In the genomic region with DNA sequence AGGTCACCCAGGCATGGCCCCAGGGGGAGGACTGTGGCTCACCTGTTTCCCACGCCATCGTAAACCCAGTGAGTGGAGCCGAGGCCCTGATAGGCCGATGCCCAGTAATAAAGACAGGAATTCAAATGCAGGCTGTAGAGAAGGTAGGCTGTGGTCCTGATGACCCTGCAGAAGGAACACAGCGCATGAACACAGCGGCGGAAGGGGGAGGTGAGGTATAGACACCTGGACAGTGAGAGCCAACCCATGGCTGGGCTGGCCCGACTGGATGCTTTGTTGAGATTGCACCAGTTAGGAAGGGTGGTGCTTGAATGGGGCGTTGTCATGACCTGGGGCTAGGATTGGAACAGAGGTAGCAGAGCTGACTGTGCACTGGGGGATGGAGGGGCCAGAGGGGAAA, we compare ENCODE assay signal across 1 cellular context.
TF ChIP-seq lines count a peak whose summit lies in the region.

No MANE protein-coding gene starts in this region.

TF ChIP-seq in HCT116, 20 proteins besides CTCF, POLR2A, EP300 and RAD21 (continued from another document):
- TF ChIP-seq, protein P1, sequence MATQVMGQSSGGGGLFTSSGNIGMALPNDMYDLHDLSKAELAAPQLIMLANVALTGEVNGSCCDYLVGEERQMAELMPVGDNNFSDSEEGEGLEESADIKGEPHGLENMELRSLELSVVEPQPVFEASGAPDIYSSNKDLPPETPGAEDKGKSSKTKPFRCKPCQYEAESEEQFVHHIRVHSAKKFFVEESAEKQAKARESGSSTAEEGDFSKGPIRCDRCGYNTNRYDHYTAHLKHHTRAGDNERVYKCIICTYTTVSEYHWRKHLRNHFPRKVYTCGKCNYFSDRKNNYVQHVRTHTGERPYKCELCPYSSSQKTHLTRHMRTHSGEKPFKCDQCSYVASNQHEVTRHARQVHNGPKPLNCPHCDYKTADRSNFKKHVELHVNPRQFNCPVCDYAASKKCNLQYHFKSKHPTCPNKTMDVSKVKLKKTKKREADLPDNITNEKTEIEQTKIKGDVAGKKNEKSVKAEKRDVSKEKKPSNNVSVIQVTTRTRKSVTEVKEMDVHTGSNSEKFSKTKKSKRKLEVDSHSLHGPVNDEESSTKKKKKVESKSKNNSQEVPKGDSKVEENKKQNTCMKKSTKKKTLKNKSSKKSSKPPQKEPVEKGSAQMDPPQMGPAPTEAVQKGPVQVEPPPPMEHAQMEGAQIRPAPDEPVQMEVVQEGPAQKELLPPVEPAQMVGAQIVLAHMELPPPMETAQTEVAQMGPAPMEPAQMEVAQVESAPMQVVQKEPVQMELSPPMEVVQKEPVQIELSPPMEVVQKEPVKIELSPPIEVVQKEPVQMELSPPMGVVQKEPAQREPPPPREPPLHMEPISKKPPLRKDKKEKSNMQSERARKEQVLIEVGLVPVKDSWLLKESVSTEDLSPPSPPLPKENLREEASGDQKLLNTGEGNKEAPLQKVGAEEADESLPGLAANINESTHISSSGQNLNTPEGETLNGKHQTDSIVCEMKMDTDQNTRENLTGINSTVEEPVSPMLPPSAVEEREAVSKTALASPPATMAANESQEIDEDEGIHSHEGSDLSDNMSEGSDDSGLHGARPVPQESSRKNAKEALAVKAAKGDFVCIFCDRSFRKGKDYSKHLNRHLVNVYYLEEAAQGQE (IDR thresholded peaks at IDR 0.05; ENCODE audit: low read depth): no peak
- TF ChIP-seq, protein P2, sequence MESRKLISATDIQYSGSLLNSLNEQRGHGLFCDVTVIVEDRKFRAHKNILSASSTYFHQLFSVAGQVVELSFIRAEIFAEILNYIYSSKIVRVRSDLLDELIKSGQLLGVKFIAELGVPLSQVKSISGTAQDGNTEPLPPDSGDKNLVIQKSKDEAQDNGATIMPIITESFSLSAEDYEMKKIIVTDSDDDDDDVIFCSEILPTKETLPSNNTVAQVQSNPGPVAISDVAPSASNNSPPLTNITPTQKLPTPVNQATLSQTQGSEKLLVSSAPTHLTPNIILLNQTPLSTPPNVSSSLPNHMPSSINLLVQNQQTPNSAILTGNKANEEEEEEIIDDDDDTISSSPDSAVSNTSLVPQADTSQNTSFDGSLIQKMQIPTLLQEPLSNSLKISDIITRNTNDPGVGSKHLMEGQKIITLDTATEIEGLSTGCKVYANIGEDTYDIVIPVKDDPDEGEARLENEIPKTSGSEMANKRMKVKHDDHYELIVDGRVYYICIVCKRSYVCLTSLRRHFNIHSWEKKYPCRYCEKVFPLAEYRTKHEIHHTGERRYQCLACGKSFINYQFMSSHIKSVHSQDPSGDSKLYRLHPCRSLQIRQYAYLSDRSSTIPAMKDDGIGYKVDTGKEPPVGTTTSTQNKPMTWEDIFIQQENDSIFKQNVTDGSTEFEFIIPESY (IDR thresholded peaks at IDR 0.05; ENCODE audit: extremely low read depth, insufficient replicate concordance, low read length): no peak
- TF ChIP-seq EZH2phosphoT487 (IDR thresholded peaks at IDR 0.05; ENCODE audit: borderline replicate concordance) (no peak), SIN3A (IDR thresholded peaks at IDR 0.05; ENCODE audit: low read depth) (no peak), ZFX (IDR thresholded peaks at IDR 0.05) (no peak), ELF1 (IDR thresholded peaks at IDR 0.05; ENCODE audit: borderline replicate concordance, low read depth) (no peak)
